ENCODE assay signal across 30 cellular contexts in genomic region chr10:106716375-106716774, GRCh38.
"Had no signal": no experiment of that assay in that cellular context is flagged by ENCODE, and none has a peak within 500 bp of the region (broad histone marks: within the 10 kb centered on the region; RNA-seq: fewer than 3 reads in every experiment).

No MANE protein-coding gene starts in this region.

- H3K36me3 ChIP-seq: brain microvascular endothelial cell, esophagus muscularis mucosa, WERI-Rb-1 had no signal

- H3K9me3 ChIP-seq: esophagus muscularis mucosa had no signal

- H3K27ac ChIP-seq: brain microvascular endothelial cell, coronary artery, dorsolateral prefrontal cortex, esophagus muscularis mucosa, WERI-Rb-1 had no signal

- H3K4me3 Mint-ChIP-seq: activated B cell treated with CpG ODN at 0.5 μM for 24 hours; activated CD8-positive, alpha-beta T cell treated with anti-CD3 and anti-CD28 coated beads for 36 hours; activated naive CD8-positive, alpha-beta T cell; activated T-cell treated with anti-CD3 and anti-CD28 coated beads, Interleukin-2, amount 50 U/mL, for 4 hours; activated T-helper 17 cell treated with anti-CD3 and anti-CD28 coated beads, Interleukin-2, amount 50 U/mL, for 72 hours; central memory CD8-positive, alpha-beta T cell; dendritic cell treated with granulocyte-macrophage colony-stimulating factor and Interleukin-4, amounts not matched to agents 40 ng/mL and 50 ng/mL, for 4 days; endodermal cell; T-helper 17 cell; T-helper 2 cell treated with Interferon-gamma antibody and Interleukin-4, amounts not matched to agents 5 μg/mL and 100 μg/mL, for 36 hours had no signal

- H3K4me1 ChIP-seq: esophagus muscularis mucosa had no signal

- H3K27me3 Mint-ChIP-seq: activated B cell treated with CpG ODN at 0.5 μM for 24 hours; activated CD8-positive, alpha-beta T cell treated with anti-CD3 and anti-CD28 coated beads for 36 hours; activated naive CD8-positive, alpha-beta T cell; activated T-helper 17 cell treated with anti-CD3 and anti-CD28 coated beads, Interleukin-2, amount 50 U/mL, for 72 hours; central memory CD8-positive, alpha-beta T cell; dendritic cell treated with granulocyte-macrophage colony-stimulating factor and Interleukin-4, amounts not matched to agents 40 ng/mL and 50 ng/mL, for 4 days; T-helper 17 cell had no signal

- H3K36me3 Mint-ChIP-seq: activated naive CD8-positive, alpha-beta T cell had no signal

- H3K9me3 Mint-ChIP-seq: dendritic cell treated with granulocyte-macrophage colony-stimulating factor and Interleukin-4, amounts not matched to agents 40 ng/mL and 50 ng/mL, for 4 days had no signal

- H3K4me3 ChIP-seq: coronary artery, dorsolateral prefrontal cortex, esophagus muscularis mucosa had no signal

- H3K4me1 Mint-ChIP-seq: activated B cell treated with CpG ODN at 0.5 μM for 24 hours; activated T-helper 17 cell treated with anti-CD3 and anti-CD28 coated beads, Interleukin-2, amount 50 U/mL, for 72 hours; central memory CD8-positive, alpha-beta T cell; T-helper 17 cell had no signal

- H3K27me3 ChIP-seq: brain microvascular endothelial cell, dorsolateral prefrontal cortex, esophagus muscularis mucosa had no signal

- ATAC-seq: activated CD4-positive, CD25-positive, alpha-beta regulatory T cell treated with anti-CD3 and anti-CD28 coated beads, Interleukin-2, amount 50 U/mL, for 24 hours; activated CD8-positive, alpha-beta T cell treated with anti-CD3 and anti-CD28 coated beads for 36 hours; activated T-cell treated with anti-CD3 and anti-CD28 coated beads, Interleukin-2, amount 50 U/mL, for 4 hours; activated T-helper 17 cell treated with anti-CD3 and anti-CD28 coated beads, Interleukin-2, amount 50 U/mL, for 72 hours; T-helper 17 cell had no signal

- H3K27ac Mint-ChIP-seq: activated B cell treated with CpG ODN at 0.5 μM for 24 hours; activated CD8-positive, alpha-beta T cell treated with anti-CD3 and anti-CD28 coated beads for 36 hours; activated naive CD8-positive, alpha-beta T cell; activated T-helper 17 cell treated with anti-CD3 and anti-CD28 coated beads, Interleukin-2, amount 50 U/mL, for 72 hours; dendritic cell treated with granulocyte-macrophage colony-stimulating factor and Interleukin-4, amounts not matched to agents 40 ng/mL and 50 ng/mL, for 4 days; endodermal cell; T-helper 17 cell; T-helper 2 cell treated with Interferon-gamma antibody and Interleukin-4, amounts not matched to agents 5 μg/mL and 100 μg/mL, for 36 hours had no signal

- DNase-seq: activated B cell treated with CpG ODN at 0.5 μM for 24 hours; activated CD4-positive, alpha-beta T cell treated with anti-CD3 and anti-CD28 coated beads for 48 hours; activated CD4-positive, alpha-beta T cell treated with anti-CD3 and anti-CD28 coated beads, Interleukin-2, amount 50 U/mL, for 1 hour; activated CD4-positive, alpha-beta T cell treated with anti-CD3 and anti-CD28 coated beads, Interleukin-2, amount 50 U/mL, for 48 hours; activated CD8-positive, alpha-beta memory T cell treated with anti-CD3 and anti-CD28 coated beads for 24 hours; activated CD8-positive, alpha-beta T cell treated with anti-CD3 and anti-CD28 coated beads for 36 hours; activated effector memory CD4-positive, alpha-beta T cell treated with Interleukin-2 at 50 U/mL for 16 hours; activated gamma-delta T cell treated with Interleukin-2 at 50 U/mL for 16 hours; activated naive CD4-positive, alpha-beta T cell treated with anti-CD3 and anti-CD28 coated beads, Interleukin-2, amount 50 U/mL, for 16 hours; activated naive CD4-positive, alpha-beta T cell treated with Interleukin-2 at 50 U/mL for 16 hours; activated T-cell treated with anti-CD3 and anti-CD28 coated beads, Interleukin-2, amount 50 U/mL, for 4 hours; amniotic stem cell; anterior cingulate cortex; brain microvascular endothelial cell; dorsolateral prefrontal cortex; effector memory CD4-positive, alpha-beta T cell; endodermal cell; erythroblast; T-helper 1 cell; T-helper 17 cell; T1000; WERI-Rb-1 had no signal
